Comparison of ENCODE assay signal across 31 cellular contexts in the genomic region with DNA sequence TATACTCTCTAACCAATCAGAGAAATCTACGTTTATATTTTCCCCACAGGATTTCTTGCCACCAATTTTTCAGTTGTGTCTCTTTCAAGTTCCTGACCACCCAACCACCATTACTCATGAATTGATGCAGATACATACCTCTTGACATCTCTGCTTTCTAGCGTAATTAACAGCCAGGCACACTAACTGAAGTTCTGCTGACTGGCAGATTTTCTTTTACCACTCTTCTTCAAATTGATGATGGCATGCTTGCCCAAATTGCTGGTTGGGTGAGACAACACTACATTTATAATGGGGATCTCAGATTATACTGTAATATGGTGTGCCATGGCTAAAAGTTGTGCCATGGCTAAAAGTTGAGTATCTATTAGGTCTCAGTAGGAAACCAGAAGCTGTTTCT.
"Had no signal": no experiment of that assay in that cellular context is flagged by ENCODE, and none has a peak within 500 bp of the region (broad histone marks: within the 10 kb centered on the region; RNA-seq: fewer than 3 reads in every experiment).

No MANE protein-coding gene starts in this region.

- H3K9ac ChIP-seq: neural progenitor cell, parathyroid adenoma had no signal

- H3K27me3 Mint-ChIP-seq: progenitor cell of endocrine pancreas; stimulated activated memory B cell treated with anti-CD40 and anti-IgM and Interleukin-4, amounts not matched to agents 10 μg/mL and 1 μg/mL and 100 μg/mL, for 72 hours; stimulated activated naive CD8-positive, alpha-beta T cell treated with anti-CD3 and anti-CD28 coated beads, Interleukin-15, amount 100 ng/mL, for 72 hours had no signal

- DNase-seq: natural killer cell; occipital lobe; ovary; posterior cingulate gyrus; psoas muscle; right cardiac atrium; spleen; stimulated activated CD4-positive, alpha-beta T cell treated with anti-CD3 and anti-CD28 coated beads, Interleukin-12 subunit alpha, Interleukin-12 subunit beta, amount 100 ng/mL, for 4 hours; stimulated activated CD4-positive, alpha-beta T cell treated with anti-CD3 and anti-CD28 coated beads, Interleukin-1b, Interleukin-23, amount 100 ng/mL, for 48 hours; stimulated activated CD4-positive, alpha-beta T cell treated with anti-CD3 and anti-CD28 coated beads, Interleukin-4, amount 100 ng/mL, for 1 hour; stimulated activated CD4-positive, alpha-beta T cell treated with anti-CD3 and anti-CD28 coated beads, Interleukin-4, amount 100 ng/mL, for 4 hours; stimulated activated CD8-positive, alpha-beta memory T cell treated with anti-CD3 and anti-CD28 coated beads, Interleukin-4, amount 100 ng/mL, for 48 hours; stimulated activated naive CD4-positive, alpha-beta T cell; stimulated activated naive CD8-positive, alpha-beta T cell treated with anti-CD3 and anti-CD28 coated beads, Interleukin-15, amount 100 ng/mL, for 72 hours; stimulated activated naive CD8-positive, alpha-beta T cell treated with anti-CD3 and anti-CD28 coated beads, Interleukin-15, Interleukin-2, amounts not matched to agents 100 U/mL and 50 U/mL, for 24 hours; substantia nigra; testis; tibial artery; transverse colon; upper lobe of right lung; uterus had no signal

- H3K4me1 ChIP-seq: parathyroid adenoma, psoas muscle, spleen, suprapubic skin, testis, transverse colon, upper lobe of right lung, uterus had no signal

- H3K9me3 Mint-ChIP-seq: nephron; neural progenitor cell; stimulated activated memory B cell treated with anti-CD40 and anti-IgM and Interleukin-4, amounts not matched to agents 10 μg/mL and 1 μg/mL and 100 μg/mL, for 72 hours had no signal

- H3K27ac ChIP-seq: neural progenitor cell, ovary, parathyroid adenoma, psoas muscle, skin epidermis, spleen, suprapubic skin, testis, tibial artery, transverse colon, upper lobe of right lung, uterus had no signal

- H3K4me1 Mint-ChIP-seq: natural killer cell; neural progenitor cell; stimulated activated naive CD8-positive, alpha-beta T cell treated with anti-CD3 and anti-CD28 coated beads, Interleukin-15, amount 100 ng/mL, for 72 hours had no signal

- H3K27me3 ChIP-seq: neural progenitor cell, ovary, spleen, suprapubic skin, testis, tibial artery, transverse colon, upper lobe of right lung, uterus had no signal

- H3K27ac Mint-ChIP-seq: natural killer cell; nephron; neural progenitor cell; progenitor cell of endocrine pancreas; stimulated activated memory B cell treated with anti-CD40 and anti-IgM and Interleukin-4, amounts not matched to agents 10 μg/mL and 1 μg/mL and 100 μg/mL, for 72 hours; stimulated activated naive CD8-positive, alpha-beta T cell treated with anti-CD3 and anti-CD28 coated beads, Interleukin-15, amount 100 ng/mL, for 72 hours; type B pancreatic cell had no signal

- H3K36me3 ChIP-seq: neural progenitor cell, ovary, spleen, suprapubic skin, tibial artery, transverse colon, upper lobe of right lung, uterus had no signal

- ATAC-seq: natural killer cell; psoas muscle; right cardiac atrium; sciatic nerve; stimulated activated memory B cell treated with anti-CD40 and anti-IgM and Interleukin-4, amounts not matched to agents 10 μg/mL and 1 μg/mL and 100 μg/mL, for 72 hours; stimulated activated naive CD8-positive, alpha-beta T cell treated with anti-CD3 and anti-CD28 coated beads, Interleukin-15, amount 100 ng/mL, for 72 hours; stimulated activated naive CD8-positive, alpha-beta T cell treated with anti-CD3 and anti-CD28 coated beads, Interleukin-15, Interleukin-2, amounts not matched to agents 100 U/mL and 50 U/mL, for 24 hours; upper lobe of right lung had no signal

- H3K4me3 Mint-ChIP-seq: natural killer cell; nephron; neural progenitor cell; stimulated activated memory B cell treated with anti-CD40 and anti-IgM and Interleukin-4, amounts not matched to agents 10 μg/mL and 1 μg/mL and 100 μg/mL, for 72 hours; stimulated activated naive CD8-positive, alpha-beta T cell treated with anti-CD3 and anti-CD28 coated beads, Interleukin-15, amount 100 ng/mL, for 72 hours; type B pancreatic cell had no signal

- H3K4me2 ChIP-seq: neural progenitor cell, smooth muscle cell had no signal

- H3K9me3 ChIP-seq: ovary, psoas muscle, spleen, suprapubic skin, testis, tibial artery, transverse colon, upper lobe of right lung, uterus had no signal

- H2AFZ ChIP-seq: neural progenitor cell, parathyroid adenoma had no signal

- H3K4me3 ChIP-seq: neural progenitor cell, ovary, psoas muscle, skin epidermis, smooth muscle cell, spleen, suprapubic skin, testis, tibial artery, transverse colon, upper lobe of right lung, uterus had no signal

- H3K36me3 Mint-ChIP-seq: natural killer cell; neural progenitor cell; stimulated activated memory B cell treated with anti-CD40 and anti-IgM and Interleukin-4, amounts not matched to agents 10 μg/mL and 1 μg/mL and 100 μg/mL, for 72 hours; type B pancreatic cell had no signal

- H3K79me2 ChIP-seq: parathyroid adenoma had no signal
